ENCODE assay signal across 20 cellular contexts in the genomic region with DNA sequence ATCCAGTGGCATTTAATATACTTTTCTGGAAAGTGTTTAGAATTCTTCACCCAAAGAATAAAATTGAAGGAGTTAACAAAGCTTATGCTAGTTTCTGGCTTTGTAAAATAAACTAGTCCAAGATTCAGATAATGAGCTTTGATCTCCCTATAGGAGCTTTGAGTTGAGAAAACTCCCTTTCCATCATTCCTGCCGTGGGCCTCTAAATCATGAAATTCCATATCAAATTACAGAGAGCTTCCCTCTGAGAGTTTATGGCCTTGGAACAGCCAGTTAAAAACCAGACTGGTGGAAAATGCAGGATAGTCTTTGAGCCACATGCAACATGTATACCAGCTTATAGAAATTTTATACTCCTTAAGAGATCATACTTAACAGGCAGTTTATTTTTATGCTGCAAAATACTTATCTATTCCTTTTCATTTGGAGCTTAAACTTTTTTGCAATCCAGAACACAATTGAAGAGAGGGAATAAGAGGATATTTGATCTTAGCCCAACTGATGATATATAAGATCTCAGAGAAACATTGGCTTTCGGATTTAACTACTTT.
A peak's percentile ranks its signal among the peaks of the same experiment; 100 is the strongest.
DNase-seq lines count a peak whose midpoint lies in the region; ATAC-seq and TF ChIP-seq lines count a peak whose summit lies in the region.
"Had no signal": no experiment of that assay in that cellular context is flagged by ENCODE, and none has a peak within 500 bp of the region (broad histone marks: within the 10 kb centered on the region; RNA-seq: fewer than 3 reads in every experiment).

No MANE protein-coding gene starts in this region.

- H3K36me3 Mint-ChIP-seq in T-helper 17 cell (ENCODE audit: low read depth) = no peaks in the 10 kb centered on the region

- TF ChIP-seq CTCF in LNCaP clone FGC (IDR thresholded peaks at IDR 0.05; ENCODE audit: control insufficient read depth, extremely low read depth, insufficient read depth) (0 out of 2 replicates have a peak, but pooled peaks have one; percentile 4), spleen (IDR thresholded peaks at IDR 0.05 in 8 of 11, conservative IDR thresholded peaks at IDR 0.05 in 3 of 11) (no peak)

- no peak for ATAC-seq in T-helper 17 cell
- no peak for ATAC-seq in GM18511 (IDR thresholded peaks at IDR 0.05; ENCODE audit: unreplicated experiment)
- ATAC-seq: activated T-cell treated with anti-CD3 and anti-CD28 coated beads, Interleukin-2, amount 50 U/mL, for 4 hours had no signal

- WGBS in mesodermal cell (ENCODE audit: insufficient coverage in 2 of 2), 2 experiments = 14% methylated on average over 1 of the region's 2 CpGs; no CpG with 5 or more reads in 1 of the 2 experiments
- WGBS in spleen, 5 donors = 70 to 98% (median 90%) methylated on average over 2 of the region's 2 CpGs

- H3K4me1 ChIP-seq in mesodermal cell (ENCODE audit: control insufficient read depth, insufficient read depth, low read length, poor library complexity, severe bottlenecking) (peaks cover 4% of the 10 kb centered on the region), spleen (peaks cover 3 to 35% (median 26%) of the 10 kb centered on the region in 6 donors)

- DNase-seq in COR-L47 (lab: John Stamatoyannopoulos, UW) (peak; percentile 21), LNCaP clone FGC (ENCODE audit: low read depth) (no peak), T-helper 17 cell (no peak), spleen (no peak), A172 (ENCODE audit: low spot score) (no peak)
- DNase-seq in activated CD4-positive, alpha-beta T cell treated with anti-CD3 and anti-CD28 coated beads, Interleukin-2, amount 50 U/mL, for 4 hours = no peak
- DNase-seq: activated naive CD8-positive, alpha-beta T cell treated with anti-CD3 and anti-CD28 coated beads, Interleukin-2, amount 10 ng/mL, durations not matched to agents 7 days and 5 days; activated T-cell treated with anti-CD3 and anti-CD28 coated beads, Interleukin-2, amount 50 U/mL, for 4 hours; DND-41; NCI-H2107; SIG-M5; stimulated activated CD4-positive, alpha-beta T cell treated with anti-CD3 and anti-CD28 coated beads, Interleukin-4, amount 100 ng/mL, for 1 hour; stimulated activated CD8-positive, alpha-beta memory T cell treated with anti-CD3 and anti-CD28 coated beads, Interleukin-4, amount 100 ng/mL, for 48 hours; T1000 had no signal

- peak overlapping the region; percentile 19 for H3K4me3 Mint-ChIP-seq in T-helper 17 cell
- H3K4me3 Mint-ChIP-seq: activated naive CD8-positive, alpha-beta T cell treated with anti-CD3 and anti-CD28 coated beads, Interleukin-2, amount 10 ng/mL, durations not matched to agents 7 days and 5 days; activated T-cell treated with anti-CD3 and anti-CD28 coated beads, Interleukin-2, amount 50 U/mL, for 4 hours had no signal

- no peak overlapping the region for H3K27ac Mint-ChIP-seq in T-helper 17 cell
- H3K27ac Mint-ChIP-seq: activated naive CD8-positive, alpha-beta T cell treated with anti-CD3 and anti-CD28 coated beads, Interleukin-2, amount 10 ng/mL, durations not matched to agents 7 days and 5 days had no signal

- no peaks in the 10 kb centered on the region for H3K27me3 ChIP-seq in spleen (replicated peaks in 1 of 7)
- H3K27me3 ChIP-seq: BLaER1, neutrophil had no signal

- H3K4me1 Mint-ChIP-seq in T-helper 17 cell = peaks cover 21% of the 10 kb centered on the region

- H3K4me3 ChIP-seq in LNCaP clone FGC (ENCODE audit: low read depth, low read length) = no peak overlapping the region
- no peak overlapping the region for H3K4me3 ChIP-seq in mesodermal cell (ENCODE audit: extremely low read depth, insufficient read depth, low read length, poor library complexity, severe bottlenecking)
- no peak overlapping the region for H3K4me3 ChIP-seq in spleen
- H3K4me3 ChIP-seq: BLaER1, GM23248, thoracic aorta had no signal

- no peaks in the 10 kb centered on the region for H3K36me3 ChIP-seq in mesodermal cell (ENCODE audit: control insufficient read depth, insufficient read depth, low read length)
- no peaks in the 10 kb centered on the region for H3K36me3 ChIP-seq in spleen
- H3K36me3 ChIP-seq: BLaER1, neutrophil, thoracic aorta had no signal

- H3K27me3 Mint-ChIP-seq in T-helper 17 cell = no peaks in the 10 kb centered on the region
- H3K27me3 Mint-ChIP-seq: activated naive CD8-positive, alpha-beta T cell treated with anti-CD3 and anti-CD28 coated beads, Interleukin-2, amount 10 ng/mL, durations not matched to agents 7 days and 5 days had no signal

- no peak for TF ChIP-seq POLR2A in spleen (IDR thresholded peaks at IDR 0.05)

- intact Hi-C loops in spleen (cut with DNase I; ENCODE audit: low total_unique reads) = no loop called here

- H3K9me3 ChIP-seq in T-helper 17 cell (ENCODE audit: control insufficient read depth, low read length, poor library complexity, severe bottlenecking) (no peaks in the 10 kb centered on the region), mesodermal cell (ENCODE audit: control insufficient read depth, low read length) (peaks cover 3% of the 10 kb centered on the region), spleen (no peaks in the 10 kb centered on the region)
- H3K9me3 ChIP-seq: BLaER1, neutrophil, thoracic aorta had no signal

- H3K27ac ChIP-seq in mesodermal cell (ENCODE audit: low read depth, low read length, severe bottlenecking) (peak overlapping the region; percentile 50), spleen (no peak overlapping the region)
- H3K27ac ChIP-seq: BLaER1, GM23248, neutrophil, thoracic aorta had no signal
